In the genomic region with DNA sequence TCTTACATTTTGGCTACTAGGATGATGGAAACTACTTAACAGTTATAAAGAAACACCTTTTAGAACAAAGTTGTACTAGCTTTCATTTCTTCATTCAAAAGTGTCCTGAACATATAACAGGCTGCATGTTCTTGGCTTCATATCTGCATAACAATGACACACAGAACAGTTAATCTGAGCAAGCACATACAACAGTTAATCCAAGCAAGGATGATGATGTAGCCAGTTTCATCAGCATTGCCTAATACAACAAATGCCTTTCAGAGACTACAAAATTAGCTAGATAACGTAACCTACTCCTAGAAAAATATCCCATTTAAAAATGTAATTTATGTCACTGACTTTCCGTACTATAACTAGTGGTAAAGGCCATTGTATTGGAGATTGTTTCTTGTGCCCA, we compare ENCODE assay signal across 30 cellular contexts.
"Had no signal": no experiment of that assay in that cellular context is flagged by ENCODE, and none has a peak within 500 bp of the region (broad histone marks: within the 10 kb centered on the region; RNA-seq: fewer than 3 reads in every experiment).

No MANE protein-coding gene starts in this region.

- H3K36me3 ChIP-seq: esophagus squamous epithelium, gastroesophageal sphincter, heart right ventricle, WERI-Rb-1 had no signal

- H3K4me1 Mint-ChIP-seq: activated B cell treated with CpG ODN at 0.5 μM for 24 hours; activated T-helper 17 cell treated with anti-CD3 and anti-CD28 coated beads, Interleukin-2, amount 50 U/mL, for 72 hours had no signal

- H3K9me3 ChIP-seq: body of pancreas, esophagus squamous epithelium, gastroesophageal sphincter had no signal

- H3K27me3 ChIP-seq: body of pancreas, esophagus squamous epithelium, gastroesophageal sphincter, heart right ventricle had no signal

- H3K9me3 Mint-ChIP-seq: activated T-helper 17 cell treated with anti-CD3 and anti-CD28 coated beads, Interleukin-2, amount 50 U/mL, for 72 hours had no signal

- H3K27ac ChIP-seq: body of pancreas, esophagus squamous epithelium, gastroesophageal sphincter, heart right ventricle, WERI-Rb-1 had no signal

- DNase-seq: activated B cell treated with CpG ODN at 0.5 μM for 24 hours; activated CD4-positive, alpha-beta T cell treated with anti-CD3 and anti-CD28 coated beads for 48 hours; activated CD4-positive, alpha-beta T cell treated with anti-CD3 and anti-CD28 coated beads, Interleukin-2, amount 50 U/mL, for 1 hour; activated CD4-positive, alpha-beta T cell treated with anti-CD3 and anti-CD28 coated beads, Interleukin-2, amount 50 U/mL, for 48 hours; activated CD8-positive, alpha-beta memory T cell treated with anti-CD3 and anti-CD28 coated beads for 24 hours; activated CD8-positive, alpha-beta T cell treated with anti-CD3 and anti-CD28 coated beads for 36 hours; activated effector memory CD4-positive, alpha-beta T cell treated with Interleukin-2 at 50 U/mL for 16 hours; activated naive CD4-positive, alpha-beta T cell; activated naive CD4-positive, alpha-beta T cell treated with anti-CD3 and anti-CD28 coated beads, Interleukin-2, amount 50 U/mL, for 16 hours; activated T-cell treated with anti-CD3 and anti-CD28 coated beads, Interleukin-2, amount 50 U/mL, for 4 hours; amygdala; aorta; body of pancreas; caudate nucleus; cortex of kidney; dermis blood vessel endothelial cell; effector CD4-positive, alpha-beta T cell; effector memory CD8-positive, alpha-beta T cell; erythroblast; esophagus squamous epithelium; foreskin melanocyte; heart right ventricle; SW 1271; T-cell; T-helper 9 cell; WERI-Rb-1 had no signal

- H3K4me3 ChIP-seq: body of pancreas, esophagus squamous epithelium, gastroesophageal sphincter, heart right ventricle had no signal

- H3K4me1 ChIP-seq: heart right ventricle had no signal

- H3K27ac Mint-ChIP-seq: activated B cell treated with CpG ODN at 0.5 μM for 24 hours; activated CD8-positive, alpha-beta T cell treated with anti-CD3 and anti-CD28 coated beads for 36 hours; activated naive CD8-positive, alpha-beta T cell; activated T-helper 17 cell treated with anti-CD3 and anti-CD28 coated beads, Interleukin-2, amount 50 U/mL, for 72 hours; effector memory CD8-positive, alpha-beta T cell; T-cell; T-helper 1 cell treated with Interleukin-12 subunit alpha and Interleukin-12 subunit beta and Interleukin-4 antibody, amounts not matched to agents 30 μg/mL and 1 μg/mL, for 36 hours had no signal

- H3K27me3 Mint-ChIP-seq: activated B cell treated with CpG ODN at 0.5 μM for 24 hours; activated CD8-positive, alpha-beta T cell treated with anti-CD3 and anti-CD28 coated beads for 36 hours; activated naive CD8-positive, alpha-beta T cell; activated T-helper 17 cell treated with anti-CD3 and anti-CD28 coated beads, Interleukin-2, amount 50 U/mL, for 72 hours; effector memory CD8-positive, alpha-beta T cell; T-cell had no signal

- H3K4me3 Mint-ChIP-seq: activated B cell treated with CpG ODN at 0.5 μM for 24 hours; activated CD8-positive, alpha-beta T cell treated with anti-CD3 and anti-CD28 coated beads for 36 hours; activated naive CD8-positive, alpha-beta T cell; activated T-cell treated with anti-CD3 and anti-CD28 coated beads, Interleukin-2, amount 50 U/mL, for 4 hours; activated T-helper 17 cell treated with anti-CD3 and anti-CD28 coated beads, Interleukin-2, amount 50 U/mL, for 72 hours; effector memory CD8-positive, alpha-beta T cell; T-cell; T-helper 1 cell treated with Interleukin-12 subunit alpha and Interleukin-12 subunit beta and Interleukin-4 antibody, amounts not matched to agents 30 μg/mL and 1 μg/mL, for 36 hours had no signal
